31 cellular contexts compared by ENCODE assay signal in genomic region chr4:11773798-11774197, GRCh38.
"Had no signal": no experiment of that assay in that cellular context is flagged by ENCODE, and none has a peak within 500 bp of the region (broad histone marks: within the 10 kb centered on the region; RNA-seq: fewer than 3 reads in every experiment).

No MANE protein-coding gene starts in this region.

- H3K27ac ChIP-seq: adrenal gland, cardiac muscle cell, SJCRH30, VCaP had no signal

- H3K9me3 ChIP-seq: adrenal gland, MG63, SJCRH30, SK-N-SH had no signal

- H3K4me2 ChIP-seq: SK-N-SH had no signal

- ATAC-seq: activated T-helper 17 cell treated with anti-CD3 and anti-CD28 coated beads, Interleukin-2, amount 50 U/mL, for 72 hours; Panc1; Right ventricle myocardium inferior had no signal

- H3K27me3 ChIP-seq: adrenal gland, cardiac muscle cell, MG63, SJCRH30 had no signal

- H3K4me1 ChIP-seq: SJCRH30 had no signal

- DNase-seq: activated CD4-positive, alpha-beta memory T cell treated with anti-CD3 and anti-CD28 coated beads for 36 hours; activated CD4-positive, alpha-beta T cell treated with anti-CD3 and anti-CD28 coated beads, Interleukin-2, amount 10 ng/mL, durations not matched to agents 7 days and 5 days; activated CD4-positive, CD25-positive, alpha-beta regulatory T cell; activated CD8-positive, alpha-beta memory T cell treated with anti-CD3 and anti-CD28 coated beads for 24 hours; activated gamma-delta T cell treated with Interleukin-2 at 50 U/mL for 16 hours; activated naive CD4-positive, alpha-beta T cell treated with anti-CD3 and anti-CD28 coated beads, Interleukin-2, amount 10 ng/mL, durations not matched to agents 7 days and 5 days; activated naive CD8-positive, alpha-beta T cell treated with anti-CD3 and anti-CD28 coated beads for 36 hours; activated T-cell treated with anti-CD3 and anti-CD28 coated beads, Interleukin-2, amount 50 U/mL, for 48 hours; adrenal gland; anterior cingulate cortex; KG1; MG63; MV-4-11; NCI-H1092 treated with DMSO at 0.1 percent for 48 hours; NCI-H1417 treated with DMSO at 0.1 percent for 48 hours; NCI-H1694; NCI-H2029; NCI-H2107; NCI-H510A treated with DMSO at 0.1 percent for 48 hours; NCI-H69; NK-92 treated with Interleukin-12 subunit alpha and Interleukin-12 subunit beta, amount 100 ng/mL, for 24 hours; OCI-M1; RPMI8226; SJCRH30; SK-N-SH; T-helper 1 cell had no signal

- H3K36me3 ChIP-seq: adrenal gland, cardiac muscle cell, MG63, SJCRH30 had no signal

- H3K4me3 ChIP-seq: adrenal gland, cardiac muscle cell, MG63, SJCRH30 had no signal

- H3K9ac ChIP-seq: SK-N-SH had no signal
